ENCODE assay signal across 18 cellular contexts in genomic region chr1:70091811-70092210, GRCh38.
"Had no signal": no experiment of that assay in that cellular context is flagged by ENCODE, and none has a peak within 500 bp of the region (broad histone marks: within the 10 kb centered on the region; RNA-seq: fewer than 3 reads in every experiment).

No MANE protein-coding gene starts in this region.

- H3K9me3 ChIP-seq: gastroesophageal sphincter, left ventricle myocardium inferior, lower lobe of right lung, pancreas had no signal

- H3K36me3 ChIP-seq: gastroesophageal sphincter, left ventricle myocardium inferior, lower lobe of right lung, pancreas had no signal

- H3K27me3 ChIP-seq: dorsolateral prefrontal cortex, gastroesophageal sphincter, pancreas had no signal

- H3K4me3 ChIP-seq: dorsolateral prefrontal cortex, gastroesophageal sphincter, left ventricle myocardium inferior, lower lobe of right lung, pancreas had no signal

- H3K4me1 ChIP-seq: gastroesophageal sphincter, left ventricle myocardium inferior, lower lobe of right lung, pancreas had no signal

- DNase-seq: cortex of kidney; dorsolateral prefrontal cortex; effector CD8-positive, alpha-beta T cell; glutamatergic neuron; immature natural killer cell; kidney; left cardiac atrium; left ventricle myocardium inferior; lower lobe of right lung; natural killer cell; nucleus accumbens; pancreas; right cardiac atrium; small intestine; stimulated activated CD4-positive, alpha-beta T cell treated with anti-CD3 and anti-CD28 coated beads, Interleukin-12 subunit alpha, Interleukin-12 subunit beta, amount 100 ng/mL, for 4 hours; stimulated activated naive CD4-positive, alpha-beta T cell treated with Interleukin-2 at 50 U/mL for 16 hours; trophoblast cell had no signal
